Comparison of ENCODE assay signal across 17 cellular contexts in the genomic region with DNA sequence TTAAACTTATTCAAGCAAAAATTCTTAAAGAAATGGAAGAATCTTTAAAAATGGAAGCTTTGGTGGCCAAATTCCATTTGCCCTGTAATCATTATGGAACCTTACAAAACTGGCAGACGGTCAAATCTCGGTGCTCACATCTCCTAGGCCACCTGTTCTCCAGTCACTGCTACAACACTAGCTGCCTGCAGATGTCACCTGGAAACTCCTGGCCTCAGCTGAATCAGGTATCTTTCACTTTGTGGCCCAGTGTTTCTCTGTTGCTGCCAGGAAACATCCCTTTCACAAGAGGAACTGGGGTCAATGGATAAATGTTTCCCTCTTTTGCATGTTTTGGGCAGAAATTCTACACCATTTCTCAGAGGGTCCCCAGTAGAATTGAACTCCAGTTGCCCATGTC. TPM values are rescaled to one million over a fixed set of nuclear protein-coding genes. Genes with fewer than 3 reads are reported as not detected.
A peak's percentile ranks its signal among the peaks of the same experiment; 100 is the strongest.
DNase-seq lines count a peak whose midpoint lies in the region; TF ChIP-seq lines count a peak whose summit lies in the region.
"Had no signal": no experiment of that assay in that cellular context is flagged by ENCODE, and none has a peak within 500 bp of the region (broad histone marks: within the 10 kb centered on the region; RNA-seq: fewer than 3 reads in every experiment).

No MANE protein-coding gene starts in this region.

- H2BK5ac ChIP-seq in mesenchymal stem cell (ENCODE audit: low read depth, low read length, poor library complexity, severe bottlenecking), result no peak overlapping the region

- 42% methylated on average over 2 of the region's 2 CpGs for WGBS in liver
- 92% methylated on average over 2 of the region's 2 CpGs for WGBS in mesenchymal stem cell

- no peak overlapping the region for H2BK120ac ChIP-seq in mesenchymal stem cell (ENCODE audit: low read depth, low read length)

- H3K79me1 ChIP-seq in mesenchymal stem cell (replicated peaks; ENCODE audit: low read length, poor library complexity, severe bottlenecking), result peaks cover 3% of the 10 kb centered on the region

- no peak overlapping the region for H4K91ac ChIP-seq in mesenchymal stem cell (ENCODE audit: low read length)

- no peak overlapping the region for H2BK12ac ChIP-seq in mesenchymal stem cell (ENCODE audit: low read length in 2 of 2)

- H4K20me1 ChIP-seq in Loucy (ENCODE audit: insufficient read depth, low read length, poor library complexity, severe bottlenecking), result no peaks in the 10 kb centered on the region
- H4K20me1 ChIP-seq in osteoblast (ENCODE audit: insufficient read depth, low read length), result no peaks in the 10 kb centered on the region

- no peak overlapping the region for H3K4ac ChIP-seq in mesenchymal stem cell (ENCODE audit: low read depth in 1 of 2, low read length in 2 of 2)

- peak; percentile 32 for DNase-seq in DMS153 treated with DMSO at 0.1 percent for 48 hours (lab: John Stamatoyannopoulos, UW; ENCODE audit: unreplicated experiment)
- DNase-seq in WERI-Rb-1, result no peak
- no peak for DNase-seq in osteoblast (ENCODE audit: insufficient read length, low spot score, missing footprints)
- no peak for DNase-seq in mesenchymal stem cell
- no peak for DNase-seq in AG20443 (ENCODE audit: low spot score)
- DNase-seq: activated CD4-positive, alpha-beta T cell treated with anti-CD3 and anti-CD28 coated beads, Interleukin-2, amount 50 U/mL, for 48 hours; activated naive CD8-positive, alpha-beta T cell treated with anti-CD3 and anti-CD28 coated beads for 36 hours; activated T-cell treated with anti-CD3 and anti-CD28 coated beads, Interleukin-2, amount 50 U/mL, for 48 hours; effector CD4-positive, alpha-beta T cell; NCI-H1048 had no signal

- H3K4me1 ChIP-seq in Loucy (ENCODE audit: insufficient read depth, low read length, poor library complexity, severe bottlenecking) (peaks cover 12% of the 10 kb centered on the region), liver (ENCODE audit: control insufficient read depth in 4 of 4, insufficient read depth in 4 of 4, low read length in 3 of 4) (peaks cover 0 to 12% (median 3%) of the 10 kb centered on the region in 4 donors), osteoblast (ENCODE audit: insufficient read depth, low read length) (peaks cover 23% of the 10 kb centered on the region), mesenchymal stem cell (ENCODE audit: control insufficient read depth, insufficient read depth, low read depth, low read length) (peaks cover 3% of the 10 kb centered on the region)
- H3K4me1 ChIP-seq: pancreas had no signal

- H3K79me2 ChIP-seq in Loucy (ENCODE audit: insufficient read depth, low read length) (0 out of 2 replicates have a peak, but pooled peaks cover 3% of the 10 kb centered on the region), osteoblast (ENCODE audit: insufficient read depth, low read length) (peaks cover 4% of the 10 kb centered on the region)

- no peaks in the 10 kb centered on the region for H3K9me2 ChIP-seq in Loucy (replicated peaks; ENCODE audit: low read depth, low read length)

- H4K8ac ChIP-seq in mesenchymal stem cell (ENCODE audit: low read length), result no peak overlapping the region

- H2AFZ ChIP-seq in Loucy (ENCODE audit: low read length) (0 out of 2 replicates have a peak overlapping the region, but pooled peaks have one; percentile 23), osteoblast (ENCODE audit: low read length) (no peak overlapping the region), mesenchymal stem cell (ENCODE audit: low read depth, low read length) (no peak overlapping the region)

- H2BK15ac ChIP-seq in mesenchymal stem cell (ENCODE audit: low read depth, poor library complexity, severe bottlenecking), result no peak overlapping the region

- H2AK5ac ChIP-seq in mesenchymal stem cell (ENCODE audit: low read length, severe bottlenecking), result no peak overlapping the region

- H3K27ac ChIP-seq in WERI-Rb-1 (no peak overlapping the region), liver (ENCODE audit: low read depth in 1 of 2, low read length in 2 of 2) (no peak overlapping the region), osteoblast (ENCODE audit: low read depth, low read length) (no peak overlapping the region), mesenchymal stem cell (ENCODE audit: low read length, poor library complexity, severe bottlenecking) (no peak overlapping the region)
- H3K27ac ChIP-seq: pancreas, thoracic aorta had no signal

- no peak overlapping the region for H3K14ac ChIP-seq in mesenchymal stem cell (ENCODE audit: low read length in 2 of 2)

- H3K4me2 ChIP-seq in Loucy (ENCODE audit: low read depth, low read length, poor library complexity, severe bottlenecking) (no peak overlapping the region), osteoblast (ENCODE audit: insufficient read depth, low read length) (no peak overlapping the region), mesenchymal stem cell (ENCODE audit: low read length, poor library complexity, severe bottlenecking) (no peak overlapping the region)

- no peak for TF ChIP-seq CTCF in Loucy (conservative IDR thresholded peaks at IDR 0.05; ENCODE audit: low read length)
- TF ChIP-seq CTCF in WERI-Rb-1 (IDR thresholded peaks at IDR 0.05; ENCODE audit: low read depth, low read length), result 0 out of 2 replicates have a peak, but pooled peaks have one; percentile 16
- TF ChIP-seq CTCF in liver (IDR thresholded peaks at IDR 0.05; ENCODE audit: low read depth, low read length, missing input control), result peak; percentile 5
- TF ChIP-seq CTCF in osteoblast (IDR thresholded peaks at IDR 0.05; ENCODE audit: extremely low read depth, low read depth, low read length), result no peak

- H3K27me3 ChIP-seq in Loucy (ENCODE audit: insufficient read depth, low read length, poor library complexity, severe bottlenecking) (no peaks in the 10 kb centered on the region), WERI-Rb-1 (ENCODE audit: insufficient read depth, low read depth, severe bottlenecking) (no peaks in the 10 kb centered on the region), liver (ENCODE audit: control insufficient read depth in 4 of 4, insufficient read depth in 4 of 4, low read length in 3 of 4) (no peaks in the 10 kb centered on the region), osteoblast (ENCODE audit: insufficient read depth, low read length) (no peaks in the 10 kb centered on the region), mesenchymal stem cell (ENCODE audit: control insufficient read depth in 1 of 2, insufficient read depth in 1 of 2, low read length in 2 of 2) (no peaks in the 10 kb centered on the region)
- H3K27me3 ChIP-seq: pancreas had no signal

- H3K36me3 ChIP-seq in Loucy (ENCODE audit: insufficient read depth, low read length) (no peaks in the 10 kb centered on the region), WERI-Rb-1 (peaks cover 5% of the 10 kb centered on the region; the same call in 1 of the 2 replicates), liver (ENCODE audit: control insufficient read depth in 4 of 4, insufficient read depth in 3 of 4, low read depth in 1 of 4, low read length in 3 of 4) (no peaks in the 10 kb centered on the region), osteoblast (ENCODE audit: insufficient read depth, low read length) (no peaks in the 10 kb centered on the region), mesenchymal stem cell (ENCODE audit: control insufficient read depth in 1 of 2, insufficient read depth in 2 of 2, low read depth in 1 of 2, low read length in 2 of 2) (no peaks in the 10 kb centered on the region)
- H3K36me3 ChIP-seq: pancreas, thoracic aorta had no signal

- TF ChIP-seq RAD21 in liver (IDR thresholded peaks at IDR 0.05), result peak; percentile 55 to 56

- H3K9me3 ChIP-seq in Loucy (ENCODE audit: insufficient read depth, low read depth, low read length) (0 out of 2 replicates have a peak, but pooled peaks cover 7% of the 10 kb centered on the region), WERI-Rb-1 (ENCODE audit: severe bottlenecking) (peaks cover 3% of the 10 kb centered on the region), liver (ENCODE audit: control insufficient read depth in 4 of 4, low read length in 3 of 4) (peaks cover 0 to 6% (median 0%) of the 10 kb centered on the region in 4 donors), osteoblast (ENCODE audit: low read depth, low read length) (no peaks in the 10 kb centered on the region), mesenchymal stem cell (ENCODE audit: control insufficient read depth, low read length) (peaks cover 16% of the 10 kb centered on the region)

- no peak overlapping the region for H3K4me3 ChIP-seq in Loucy (ENCODE audit: low read length, poor library complexity, severe bottlenecking)
- H3K4me3 ChIP-seq in WERI-Rb-1 (ENCODE audit: low read depth, low read length), result no peak overlapping the region
- no peak overlapping the region for H3K4me3 ChIP-seq in liver (ENCODE audit: low read depth in 1 of 3, low read length in 3 of 3)
- no peak overlapping the region for H3K4me3 ChIP-seq in osteoblast (ENCODE audit: insufficient read depth, low read length)
- H3K4me3 ChIP-seq in mesenchymal stem cell (ENCODE audit: insufficient read depth in 1 of 2, low read depth in 1 of 2, low read length in 2 of 2), result no peak overlapping the region
- H3K4me3 ChIP-seq: pancreas, thoracic aorta had no signal

- no peak overlapping the region for H3K23ac ChIP-seq in mesenchymal stem cell (ENCODE audit: low read length in 2 of 2)

- no peaks in the 10 kb centered on the region for H3F3A ChIP-seq in Loucy (ENCODE audit: low read depth)

- no peak overlapping the region for H3K18ac ChIP-seq in mesenchymal stem cell (ENCODE audit: low read depth in 1 of 2, low read length in 2 of 2)

- H3K9ac ChIP-seq in Loucy (ENCODE audit: low read depth, low read length, poor library complexity, severe bottlenecking) (no peak overlapping the region), liver (ENCODE audit: low read depth in 1 of 2, low read length in 2 of 2) (no peak overlapping the region), mesenchymal stem cell (ENCODE audit: low read length) (no peak overlapping the region)

TF ChIP-seq in liver, 16 proteins besides CTCF, POLR2A, EP300 and RAD21 (continues in another document):
- no peak for TF ChIP-seq SP1 (IDR thresholded peaks at IDR 0.05)

RNA-seq across cellular contexts. Expression of gene CXCL3, which starts 4.2 kb away (rescaled TPM):
- under 1 TPM; 0.51 to 0.75 TPM for total RNA-seq in liver
- under 1 TPM; 0.07 to 0.96 TPM for polyA plus RNA-seq in liver
- 0.36 TPM in 1 of 2 replicates, not detected in the other for total RNA-seq in osteoblast
- polyA plus RNA-seq in mesenchymal stem cell (2013, experiment 1 of 2), result 3.8 TPM
- 3.3 TPM for polyA plus RNA-seq in mesenchymal stem cell (2013, experiment 2 of 2)
- total RNA-seq: activated naive CD8-positive, alpha-beta T cell treated with anti-CD3 and anti-CD28 coated beads for 36 hours; skeletal muscle tissue had no signal

RNA-seq across cellular contexts. Expression of gene CXCL5, which starts 44.2 kb away (rescaled TPM):
- total RNA-seq in liver (under 1 TPM; 0.14 to 0.33 TPM), osteoblast (under 0.01 TPM in 1 of 2 replicates, not detected in the other)
- polyA plus RNA-seq in liver, result under 1 TPM in 1 of 2 donors, not detected in 1; 0.03 TPM
- polyA plus RNA-seq in mesenchymal stem cell (2013, experiment 1 of 2), result 0.94 TPM
- 1.3 TPM for polyA plus RNA-seq in mesenchymal stem cell (2013, experiment 2 of 2)
- total RNA-seq: activated naive CD8-positive, alpha-beta T cell treated with anti-CD3 and anti-CD28 coated beads for 36 hours had no signal

RNA-seq across cellular contexts. Expression of gene PPBP, which starts 54.7 kb away (rescaled TPM):
- total RNA-seq in liver (10 to 100 TPM in 1 of 2 donors, under 1 TPM in 1; 0.67 to 55.0 TPM), osteoblast (0.36 TPM in 1 of 2 replicates, not detected in the other)
- 1 to 10 TPM in 1 of 2 donors, under 1 TPM in 1; 0.67 to 2.1 TPM for polyA plus RNA-seq in liver
- polyA plus RNA-seq in mesenchymal stem cell (2013, experiment 1 of 2), result not detected
- not detected for polyA plus RNA-seq in mesenchymal stem cell (2013, experiment 2 of 2)
- total RNA-seq: activated naive CD8-positive, alpha-beta T cell treated with anti-CD3 and anti-CD28 coated beads for 36 hours; NCI-H460; thoracic aorta had no signal
- polyA plus RNA-seq: BJ, pancreas had no signal

RNA-seq across cellular contexts. Expression of gene CXCL2, which starts 56.3 kb away (rescaled TPM):
- total RNA-seq in liver (100 to 1,000 TPM in 1 of 2 donors, 1 to 10 TPM in 1; 3.7 to 110 TPM), osteoblast (0.59 and 1.1 TPM in 2 replicates)
- 100 to 1,000 TPM in 1 of 2 donors, 10 to 100 TPM in 1; 45.3 to 680 TPM for polyA plus RNA-seq in liver
- polyA plus RNA-seq in mesenchymal stem cell (2013, experiment 1 of 2), result 33.7 TPM
- 28.7 TPM for polyA plus RNA-seq in mesenchymal stem cell (2013, experiment 2 of 2)
- total RNA-seq: activated naive CD8-positive, alpha-beta T cell treated with anti-CD3 and anti-CD28 coated beads for 36 hours had no signal

Comparison
In these comparisons a context has a peak if more than half of its experiments do, and no peak if none do; other contexts are left out.
1. CTCF ChIP-seq: peak in WERI-Rb-1 (single experiment) and liver (single experiment); none in Loucy (single experiment) and osteoblast (single experiment).